Comparison of ENCODE assay signal across 1 cellular context in genomic region chr4:147542229-147542990, GRCh38.
TF ChIP-seq lines count a peak whose summit lies in the region.

No MANE protein-coding gene starts in this region.

TF ChIP-seq in IMR-90, 13 proteins besides CTCF, POLR2A, EP300 and RAD21:
- TF ChIP-seq ELK1 (IDR thresholded peaks at IDR 0.05; ENCODE audit: borderline replicate concordance, low read depth, low read length) (no peak), CHD1 (IDR thresholded peaks at IDR 0.05; ENCODE audit: low read depth, low read length) (no peak), MXI1 (IDR thresholded peaks at IDR 0.05; ENCODE audit: borderline replicate concordance, low read depth, low read length) (no peak), MAFK (IDR thresholded peaks at IDR 0.05; ENCODE audit: low read depth, low read length) (no peak), USF2 (IDR thresholded peaks at IDR 0.05; ENCODE audit: low read depth, low read length) (no peak), NFE2L2 (IDR thresholded peaks at IDR 0.05; ENCODE audit: low read depth, low read length) (no peak), RFX5 (IDR thresholded peaks at IDR 0.05; ENCODE audit: low read depth, low read length) (no peak)
